ENCODE assay signal across 1 cellular context in genomic region chr6:90388395-90388794, GRCh38.
TF ChIP-seq lines count a peak whose summit lies in the region.

No MANE protein-coding gene starts in this region.

TF ChIP-seq in HEK293, 187 proteins besides CTCF, POLR2A, EP300 and RAD21 (continued from another document):
- TF ChIP-seq ZBTB11 (tag by site-specific recombination; conservative IDR thresholded peaks at IDR 0.05; ENCODE audit: low read depth) (no peak), EGR2 (tag by site-specific recombination; IDR thresholded peaks at IDR 0.05; ENCODE audit: low read depth) (peak; percentile 96), ZBTB8A (tag by site-specific recombination; IDR thresholded peaks at IDR 0.05) (no peak), ATF2 (tag by site-specific recombination; IDR thresholded peaks at IDR 0.05; ENCODE audit: low read depth) (no peak), PRDM1 (tag by site-specific recombination; IDR thresholded peaks at IDR 0.05) (no peak)
TF ChIP-seq in HEK293: peak in this region for 2.
